In genomic region chr10:31652038-31652437, GRCh38 we compare ENCODE assay signal across 35 cellular contexts.
"Had no signal": no experiment of that assay in that cellular context is flagged by ENCODE, and none has a peak within 500 bp of the region (broad histone marks: within the 10 kb centered on the region; RNA-seq: fewer than 3 reads in every experiment).

No MANE protein-coding gene starts in this region.

- DNase-seq: Karpas-422, Kasumi-1, MG63, MM.1S, MV-4-11, NCI-H1048, NCI-H1092, NCI-H1092 treated with DMSO at 0.1 percent for 48 hours, NCI-H1105, NCI-H1105 treated with DMSO at 0.1 percent for 48 hours, NCI-H1417, NCI-H1417 treated with DMSO at 0.1 percent for 48 hours, NCI-H1436, NCI-H1436 treated with DMSO at 0.1 percent for 48 hours, NCI-H146, NCI-H1694, NCI-H1694 treated with DMSO at 0.1 percent for 48 hours, NCI-H187, NCI-H187 treated with DMSO at 0.1 percent for 48 hours, NCI-H1930, NCI-H2029, NCI-H2029 treated with DMSO at 0.1 percent for 48 hours, NCI-H2081, NCI-H2081 treated with DMSO at 0.1 percent for 48 hours, NCI-H2107, NCI-H2171, NCI-H2171 treated with DMSO at 0.1 percent for 48 hours, NCI-H2227 treated with DMSO at 0.1 percent for 48 hours, NCI-H226, NCI-H345, NCI-H446, NCI-H446 treated with DMSO at 0.1 percent for 48 hours, NCI-H510A, NCI-H510A treated with DMSO at 0.1 percent for 48 hours had no signal

- H3K27me3 ChIP-seq: MG63 had no signal

- H3K4me2 ChIP-seq: KMS-11 had no signal

- H3K36me3 ChIP-seq: MG63 had no signal

- H3K4me3 ChIP-seq: MG63 had no signal

- H3K27ac ChIP-seq: KMS-11 had no signal

- H3K9ac ChIP-seq: KMS-11 had no signal

- H3K9me3 ChIP-seq: MG63 had no signal
